In the genomic region with DNA sequence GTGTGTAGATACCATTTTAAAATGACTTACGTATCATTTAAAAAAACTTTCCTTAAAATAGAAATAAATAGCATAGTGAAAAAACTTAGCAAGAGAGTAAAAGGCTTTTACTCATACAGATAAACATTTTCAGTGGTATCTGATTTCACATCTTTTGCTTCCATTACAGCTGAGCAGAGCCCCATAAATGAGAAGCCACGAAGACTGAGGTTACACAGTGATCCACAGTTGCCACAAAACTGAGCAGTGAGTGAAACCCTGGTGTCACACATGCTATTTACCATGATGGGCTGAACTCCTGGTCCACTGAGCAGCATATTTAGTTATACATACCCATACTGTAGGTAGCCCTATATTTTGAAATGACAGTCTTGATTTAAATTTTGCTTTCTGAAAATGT, we compare ENCODE assay signal across 21 cellular contexts.
"Had no signal": no experiment of that assay in that cellular context is flagged by ENCODE, and none has a peak within 500 bp of the region (broad histone marks: within the 10 kb centered on the region; RNA-seq: fewer than 3 reads in every experiment).

No MANE protein-coding gene starts in this region.

- H3K4me3 Mint-ChIP-seq: activated CD4-positive, alpha-beta memory T cell treated with anti-CD3 and anti-CD28 coated beads for 36 hours; activated T-helper 1 cell treated with anti-CD3 and anti-CD28 coated beads, Interleukin-12 subunit alpha, Interleukin-12 subunit beta, Interleukin-2, Interleukin-4 antibody, amounts not matched to agents 30 ng/mL and 10 ng/mL and 1 ng/mL, durations not matched to agents 14 hours and 24 hours and 36 hours; brain; endodermal cell; nephron; WTC11 had no signal

- H3K27ac ChIP-seq: dorsolateral prefrontal cortex, epithelial cell of prostate, lower lobe of right lung, sigmoid colon, thyroid gland had no signal

- H3K36me3 ChIP-seq: lower lobe of right lung, sigmoid colon, thyroid gland had no signal

- H3K9me3 Mint-ChIP-seq: activated CD4-positive, alpha-beta memory T cell treated with anti-CD3 and anti-CD28 coated beads for 36 hours; activated naive CD4-positive, alpha-beta T cell treated with anti-CD3 and anti-CD28 coated beads, Interleukin-2, amount 50 U/mL, for 72 hours; activated T-helper 1 cell treated with anti-CD3 and anti-CD28 coated beads, Interleukin-12 subunit alpha, Interleukin-12 subunit beta, Interleukin-2, Interleukin-4 antibody, amounts not matched to agents 30 ng/mL and 10 ng/mL and 1 ng/mL, durations not matched to agents 14 hours and 24 hours and 36 hours; endodermal cell; nephron; WTC11 had no signal

- H3K4me1 ChIP-seq: lower lobe of right lung, thyroid gland had no signal

- H3K27me3 Mint-ChIP-seq: activated CD4-positive, alpha-beta memory T cell treated with anti-CD3 and anti-CD28 coated beads for 36 hours; brain had no signal

- H3K27me3 ChIP-seq: dorsolateral prefrontal cortex, sigmoid colon, thyroid gland had no signal

- DNase-seq: activated CD4-positive, alpha-beta memory T cell treated with anti-CD3 and anti-CD28 coated beads for 36 hours; activated CD4-positive, alpha-beta T cell treated with anti-CD3 and anti-CD28 coated beads for 4 hours; activated gamma-delta T cell treated with Interleukin-2 at 50 U/mL for 16 hours; activated T-cell treated with anti-CD3 and anti-CD28 coated beads for 4 hours; caudate nucleus; dorsolateral prefrontal cortex; endodermal cell; foreskin melanocyte; hypothalamus; islet precursor cell; lower lobe of right lung; sigmoid colon; stimulated activated CD8-positive, alpha-beta memory T cell treated with anti-CD3 and anti-CD28 coated beads, Interleukin-4, amount 100 ng/mL, for 48 hours; stimulated activated naive CD4-positive, alpha-beta T cell; thyroid gland had no signal

- ATAC-seq: activated naive CD4-positive, alpha-beta T cell treated with anti-CD3 and anti-CD28 coated beads, Interleukin-2, amount 50 U/mL, for 72 hours; lower lobe of right lung; WTC11 had no signal

- H3K9me3 ChIP-seq: lower lobe of right lung, sigmoid colon, thyroid gland had no signal

- H3K4me3 ChIP-seq: dorsolateral prefrontal cortex, lower lobe of right lung, sigmoid colon, thyroid gland had no signal

- H3K4me1 Mint-ChIP-seq: brain, nephron had no signal

- H3K36me3 Mint-ChIP-seq: activated CD4-positive, alpha-beta memory T cell treated with anti-CD3 and anti-CD28 coated beads for 36 hours; activated naive CD4-positive, alpha-beta T cell treated with anti-CD3 and anti-CD28 coated beads, Interleukin-2, amount 50 U/mL, for 72 hours; brain; WTC11 had no signal

- H3K27ac Mint-ChIP-seq: activated CD4-positive, alpha-beta memory T cell treated with anti-CD3 and anti-CD28 coated beads for 36 hours; activated naive CD4-positive, alpha-beta T cell treated with anti-CD3 and anti-CD28 coated beads, Interleukin-2, amount 50 U/mL, for 72 hours; activated T-helper 1 cell treated with anti-CD3 and anti-CD28 coated beads, Interleukin-12 subunit alpha, Interleukin-12 subunit beta, Interleukin-2, Interleukin-4 antibody, amounts not matched to agents 30 ng/mL and 10 ng/mL and 1 ng/mL, durations not matched to agents 14 hours and 24 hours and 36 hours; brain; nephron; WTC11 had no signal
